Comparison of ENCODE assay signal across 25 cellular contexts in genomic region chr9:130459941-130460340, GRCh38. TPM values are rescaled to one million over a fixed set of nuclear protein-coding genes. Genes with fewer than 3 reads are reported as not detected.
DNase-seq lines count a peak whose midpoint lies in the region; ATAC-seq, FAIRE-seq and TF ChIP-seq lines count a peak whose summit lies in the region.
"Had no signal": no experiment of that assay in that cellular context is flagged by ENCODE, and none has a peak within 500 bp of the region (broad histone marks: within the 10 kb centered on the region; RNA-seq: fewer than 3 reads in every experiment).

No MANE protein-coding gene starts in this region.

- CTCF ChIA-PET in HepG2 (lab: Yijun Ruan, JAX; ENCODE audit: low intra/inter-chr PET ratio, low total read pairs) = interaction anchor here (1.5 to 3.0 kb wide), 2 partner anchors 223 to 224 kb away, joined by 3 to 40 read pairs; no protein-coding TSS in a partner anchor

- no peak for TF ChIP-seq RAD21 in liver (IDR thresholded peaks at IDR 0.05)
- TF ChIP-seq RAD21 in HepG2 (CRISPR knock-in tag; IDR thresholded peaks at IDR 0.05) = no peak

- WGBS in liver = 61% methylated on average over 9 of the region's 9 CpGs
- 93% methylated on average over 6 of the region's 9 CpGs for WGBS in HepG2 (ENCODE audit: low lambda C conversion rate)

- ATAC-seq in HepG2 (no peak), left lobe of liver (no peak)
- ATAC-seq: SK-N-SH treated with all-trans-retinoic acid at 6 μM for 48 hours had no signal

- H3K27ac ChIP-seq in liver (ENCODE audit: low read depth in 1 of 2, low read length in 2 of 2) (peak overlapping the region; percentile 67 to 83), HepG2 (ENCODE audit: extremely low read length, insufficient read depth, low read length) (no peak overlapping the region), SJCRH30 (peak overlapping the region; percentile 28; the same call in 1 of the 2 replicates), brain microvascular endothelial cell (no peak overlapping the region)

- H3K4me1 ChIP-seq in liver (ENCODE audit: control insufficient read depth in 4 of 4, insufficient read depth in 4 of 4, low read length in 3 of 4) (peaks cover 7 to 66% (median 26%) of the 10 kb centered on the region in 4 donors), HepG2 (ENCODE audit: insufficient read depth, low read length) (peaks cover 12% of the 10 kb centered on the region), SJCRH30 (peaks cover 26% of the 10 kb centered on the region)
- H3K4me1 ChIP-seq: HAP-1 had no signal

- peaks cover 5 to 39% (median 20%) of the 10 kb centered on the region in 4 donors for H3K36me3 ChIP-seq in liver (ENCODE audit: control insufficient read depth in 4 of 4, insufficient read depth in 3 of 4, low read depth in 1 of 4, low read length in 3 of 4)
- H3K36me3 ChIP-seq in HepG2 (replicated peaks in 1 of 2; ENCODE audit: control insufficient read depth in 1 of 2, insufficient read depth in 2 of 2, low read length in 2 of 2) = no peaks in the 10 kb centered on the region; a peak in 1 of 5 replicates
- no peaks in the 10 kb centered on the region for H3K36me3 ChIP-seq in SJCRH30
- H3K36me3 ChIP-seq in H7 (replicated peaks; ENCODE audit: control insufficient read depth, insufficient read depth, low read length) = no peaks in the 10 kb centered on the region; the same call in 1 of the 2 replicates
- H3K36me3 ChIP-seq in brain microvascular endothelial cell (replicated peaks) = no peaks in the 10 kb centered on the region
- H3K36me3 ChIP-seq: HAP-1 had no signal

- H3K4me2 ChIP-seq in HepG2 (ENCODE audit: low read depth, low read length) = no peak overlapping the region
- H3K4me2 ChIP-seq: GM23338 had no signal

- H3K9ac ChIP-seq in liver (ENCODE audit: low read depth in 1 of 2, low read length in 2 of 2) = no peak overlapping the region
- H3K9ac ChIP-seq in HepG2 (ENCODE audit: insufficient read depth, low read depth, low read length) = no peak overlapping the region

- H4K20me1 ChIP-seq in HepG2 (ENCODE audit: insufficient read depth, low read length) = no peaks in the 10 kb centered on the region

- in situ Hi-C loops in HepG2 (cut with HindIII; ENCODE audit: extremely low pct_ligation_motif_present, low pct_unique_long_range_greater_than_20kb) = no loop called here
- in situ Hi-C loops in brain microvascular endothelial cell (cut with HindIII; ENCODE audit: low pct_ligation_motif_present, low sequenced_read_pairs) = no loop called here

- no peak for TF ChIP-seq POLR2A in HepG2 (IDR thresholded peaks at IDR 0.05; ENCODE audit: insufficient read depth in 1 of 2, low read depth in 2 of 2, low read length in 2 of 2)

- DNase-seq in HepG2 (ENCODE audit: low spot score) (no peak), SJCRH30 (peak; percentile 70 to 80), medulla oblongata (ENCODE audit: extremely low spot score) (peak; percentile 54), H7 (no peak), left lobe of liver (ENCODE audit: low spot score) (no peak), brain microvascular endothelial cell (no peak)
- DNase-seq: CD8-positive, alpha-beta memory T cell; DMS 273 treated with DMSO at 0.1 percent for 48 hours; DMS79 treated with DMSO at 0.1 percent for 48 hours; GF-D8; Karpas-422; NCI-H1092; NCI-H1436; NCI-H187; NCI-H2171 treated with DMSO at 0.1 percent for 48 hours; NCI-H345; NCI-H524 treated with DMSO at 0.1 percent for 48 hours; NCI-H774; SHP77 treated with DMSO at 0.1 percent for 48 hours had no signal

- H3K79me2 ChIP-seq in HepG2 (ENCODE audit: insufficient read depth, low read length) = no peaks in the 10 kb centered on the region

- no peaks in the 10 kb centered on the region for H3K27me3 ChIP-seq in liver (ENCODE audit: control insufficient read depth in 4 of 4, insufficient read depth in 4 of 4, low read length in 3 of 4)
- no peaks in the 10 kb centered on the region for H3K27me3 ChIP-seq in HepG2 (ENCODE audit: control insufficient read depth in 1 of 2, insufficient read depth in 2 of 2, low read length in 2 of 2)
- H3K27me3 ChIP-seq in SJCRH30 = no peaks in the 10 kb centered on the region
- H3K27me3 ChIP-seq in H7 (ENCODE audit: control insufficient read depth, insufficient read depth, low read length) = no peaks in the 10 kb centered on the region; the same call in 1 of the 2 replicates
- peaks cover 6% of the 10 kb centered on the region for H3K27me3 ChIP-seq in brain microvascular endothelial cell (replicated peaks)

- TF ChIP-seq EP300 in HepG2 (IDR thresholded peaks at IDR 0.05; ENCODE audit: low read depth in 2 of 2, low read length in 2 of 2) = no peak
- no peak for TF ChIP-seq EP300 in HepG2 (CRISPR knock-in tag; IDR thresholded peaks at IDR 0.05; ENCODE audit: borderline replicate concordance)

- POLR2A ChIA-PET in HepG2 (lab: Yijun Ruan, JAX) = no interaction called here

- no peak for FAIRE-seq in HepG2 (lab: Jason Lieb, UNC)
- FAIRE-seq: GM12891 had no signal

- intact Hi-C loops in HepG2 (cut with micrococcal nuclease; ENCODE audit: unreplicated experiment) = loop anchor here (10.0 kb wide), 1 partner anchor 145 kb away; no protein-coding TSS in a partner anchor

- TF ChIP-seq CTCF in liver (IDR thresholded peaks at IDR 0.05; ENCODE audit: low read depth, low read length, missing input control) (no peak), HepG2 (CRISPR knock-in tag; IDR thresholded peaks at IDR 0.05) (no peak), brain microvascular endothelial cell (IDR thresholded peaks at IDR 0.05; ENCODE audit: low read depth, low read length, missing control alignments) (no peak)

- H3K9me3 ChIP-seq in liver (ENCODE audit: control insufficient read depth in 4 of 4, low read length in 3 of 4) = no peaks in the 10 kb centered on the region
- H3K9me3 ChIP-seq in HepG2 (ENCODE audit: low read length) = no peaks in the 10 kb centered on the region
- no peaks in the 10 kb centered on the region for H3K9me3 ChIP-seq in SJCRH30 (replicated peaks)
- H3K9me3 ChIP-seq: HAP-1 had no signal

- BruUV-seq in HepG2 (replicated peaks; lab: Mats Ljungman, UMichigan) = no TSS peak

- H2AFZ ChIP-seq in HepG2 (ENCODE audit: low read length) = no peak overlapping the region
- H2AFZ ChIP-seq: GM23338 had no signal

- H3K4me3 ChIP-seq in liver (ENCODE audit: low read depth in 1 of 3, low read length in 3 of 3) (no peak overlapping the region), HepG2 (replicated peaks in 1 of 3; ENCODE audit: insufficient read depth in 1 of 3, low read depth in 2 of 3, low read length in 3 of 3) (no peak overlapping the region), SJCRH30 (no peak overlapping the region), H7 (ENCODE audit: insufficient read depth, low read depth, low read length) (no peak overlapping the region), brain microvascular endothelial cell (ENCODE audit: low read depth, low read length) (no peak overlapping the region)
- H3K4me3 ChIP-seq: GM23338, HAP-1 had no signal

TF ChIP-seq in liver, 16 proteins besides CTCF, POLR2A, EP300 and RAD21:
- no peak for TF ChIP-seq ATF3 (IDR thresholded peaks at IDR 0.05)
TF ChIP-seq in liver: peak in this region for 0.

TF ChIP-seq in HepG2, 621 proteins besides CTCF, POLR2A, EP300 and RAD21 (continues in another document):
- TF ChIP-seq SMYD3 (CRISPR knock-in tag; IDR thresholded peaks at IDR 0.05) = no peak
- TF ChIP-seq MXD1 (CRISPR knock-in tag; IDR thresholded peaks at IDR 0.05) = no peak
- no peak for TF ChIP-seq ZNF816 (CRISPR knock-in tag; IDR thresholded peaks at IDR 0.05; ENCODE audit: borderline replicate concordance)
- no peak for TF ChIP-seq KDM5B (CRISPR knock-in tag; IDR thresholded peaks at IDR 0.05; ENCODE audit: borderline replicate concordance)
- no peak for TF ChIP-seq TAF15 (IDR thresholded peaks at IDR 0.05; ENCODE audit: low read depth, low read length, poor library complexity, severe bottlenecking)
- TF ChIP-seq ETV5 (CRISPR knock-in tag; IDR thresholded peaks at IDR 0.05; ENCODE audit: borderline replicate concordance) = no peak
- no peak for TF ChIP-seq ZNF510 (CRISPR knock-in tag; IDR thresholded peaks at IDR 0.05; ENCODE audit: low read depth)

RNA-seq across cellular contexts. Expression of gene ASS1, which starts 15.2 kb away (rescaled TPM):
- total RNA-seq in liver = 100 to 1,000 TPM; 396 to 711 TPM
- polyA plus RNA-seq in liver = 100 to 1,000 TPM; 425 to 641 TPM
- total RNA-seq in HepG2 (2016; rRNA removed; fragmentation: Illumina TruSeq; extraction: Trizol) = 77.6 and 89.0 TPM in 2 replicates
- 56.7 and 64.0 TPM in 2 replicates for total RNA-seq in HepG2 (2016; cell fraction: cytosol; rRNA removed; fragmentation: Illumina TruSeq; extraction: Trizol; ENCODE audit: low read depth)
- 77.7 and 96.7 TPM in 2 replicates for total RNA-seq in HepG2 (2016; cell fraction: insoluble cytoplasmic fraction; rRNA removed; fragmentation: Illumina TruSeq; extraction: Trizol)
- 80.8 and 82.9 TPM in 2 replicates for total RNA-seq in HepG2 (2016; cell fraction: membrane; rRNA removed; fragmentation: Illumina TruSeq; extraction: Trizol)
- 36.6 and 39.7 TPM in 2 replicates for total RNA-seq in HepG2 (2016; cell fraction: nucleus; rRNA removed; fragmentation: Illumina TruSeq; extraction: Trizol)
- polyA plus RNA-seq in HepG2 (2011; rRNA removed) = 108 and 122 TPM in 2 replicates
- 120 and 164 TPM in 2 replicates for polyA plus RNA-seq in HepG2 (2011; cell fraction: cytosol; rRNA removed)
- polyA plus RNA-seq in HepG2 (2011; cell fraction: nucleus; rRNA removed) = 48.7 and 65.0 TPM in 2 replicates
- 38.4 and 74.9 TPM in 2 replicates for polyA plus RNA-seq in HepG2 (2012)
- polyA plus RNA-seq in HepG2 (2016; cell fraction: cytosol; fragmentation: Illumina TruSeq; extraction: Trizol; ENCODE audit: low read depth) = 90.2 and 91.5 TPM in 2 replicates
- polyA plus RNA-seq in HepG2 (2016; cell fraction: insoluble cytoplasmic fraction; fragmentation: Illumina TruSeq; extraction: Trizol; ENCODE audit: low read depth) = 134 and 144 TPM in 2 replicates
- polyA plus RNA-seq in HepG2 (2016; cell fraction: membrane; fragmentation: Illumina TruSeq; extraction: Trizol; ENCODE audit: low read depth) = 100 and 111 TPM in 2 replicates
- 76.1 and 84.6 TPM in 2 replicates for polyA plus RNA-seq in HepG2 (2016; cell fraction: nucleus; fragmentation: Illumina TruSeq; extraction: Trizol; ENCODE audit: insufficient read depth, low read depth)
- polyA minus RNA-seq in HepG2 (2011; rRNA and poly(A)+ RNA removed; ENCODE audit: low replicate concordance) = 90.2 and 1,449 TPM in 2 replicates
- polyA minus RNA-seq in HepG2 (2011; cell fraction: cytosol; rRNA and poly(A)+ RNA removed) = 49.5 and 53.8 TPM in 2 replicates
- polyA minus RNA-seq in HepG2 (2011; cell fraction: nucleus; rRNA and poly(A)+ RNA removed) = 17.1 and 17.7 TPM in 2 replicates
- total RNA-seq in SJCRH30 (2014; rRNA removed; shearing (Covaris generic)) = 1,949 and 1,974 TPM in 2 replicates
- total RNA-seq in H7 (2014; rRNA removed; shearing (Covaris generic)) = 77.0 and 81.5 TPM in 2 replicates
- 1,233 TPM for total RNA-seq in left lobe of liver
- polyA plus RNA-seq: CD14-positive monocyte; CD8-positive, alpha-beta memory T cell had no signal

Comparison
In these comparisons a context has a peak if more than half of its experiments do, and no peak if none do; other contexts are left out.
1. H3K27ac ChIP-seq: peak in liver (2 of 2) and SJCRH30 (single experiment); none in HepG2 (single experiment) and brain microvascular endothelial cell (single experiment).
2. DNase-seq: peak in SJCRH30 (2 of 2) and medulla oblongata (single experiment); none in HepG2 (single experiment), H7 (single experiment), left lobe of liver (single experiment) and brain microvascular endothelial cell (single experiment).